1 cellular context compared by ENCODE assay signal in genomic region chrX:116409224-116409623, GRCh38.
TF ChIP-seq lines count a peak whose summit lies in the region.

No MANE protein-coding gene starts in this region.

TF ChIP-seq in A549, 52 proteins besides CTCF, POLR2A, EP300 and RAD21 (continued from another document):
- TF ChIP-seq REST (IDR thresholded peaks at IDR 0.05) (no peak), MYC (IDR thresholded peaks at IDR 0.05; ENCODE audit: borderline replicate concordance, low read length) (no peak), SMC3 (IDR thresholded peaks at IDR 0.05) (no peak), EHMT2 (IDR thresholded peaks at IDR 0.05; ENCODE audit: low read depth) (no peak), ZSCAN20 (CRISPR knock-in tag; IDR thresholded peaks at IDR 0.05) (no peak)
